Comparison of ENCODE assay signal across 33 cellular contexts in the genomic region with DNA sequence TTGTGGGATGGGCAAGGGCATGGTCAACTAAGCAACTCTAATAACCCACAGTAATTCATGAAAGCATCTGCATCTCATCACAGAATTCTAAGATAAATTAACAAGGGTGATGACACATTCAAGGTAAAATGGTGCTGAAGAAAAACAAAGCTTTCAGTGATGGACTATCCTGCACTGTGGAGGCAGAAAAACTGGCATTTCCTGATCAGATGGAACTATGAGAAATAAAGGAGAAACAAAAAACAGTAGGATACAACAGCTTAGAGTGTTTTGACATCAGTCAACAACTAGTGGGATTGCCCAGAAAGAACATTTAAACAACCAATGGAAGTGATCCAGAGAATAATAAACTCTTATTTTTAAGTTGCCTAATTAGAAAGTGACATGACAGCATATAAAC.
"Had no signal": no experiment of that assay in that cellular context is flagged by ENCODE, and none has a peak within 500 bp of the region (broad histone marks: within the 10 kb centered on the region; RNA-seq: fewer than 3 reads in every experiment).

No MANE protein-coding gene starts in this region.

- H3K4me3 ChIP-seq: MG63 had no signal

- DNase-seq: Karpas-422, Kasumi-1, KG1, MG63, MM.1S, MV-4-11, NCI-H1048, NCI-H1092, NCI-H1092 treated with DMSO at 0.1 percent for 48 hours, NCI-H1105, NCI-H1105 treated with DMSO at 0.1 percent for 48 hours, NCI-H1417, NCI-H1417 treated with DMSO at 0.1 percent for 48 hours, NCI-H1436, NCI-H1436 treated with DMSO at 0.1 percent for 48 hours, NCI-H146, NCI-H1694, NCI-H1694 treated with DMSO at 0.1 percent for 48 hours, NCI-H187, NCI-H187 treated with DMSO at 0.1 percent for 48 hours, NCI-H1930, NCI-H2029, NCI-H2029 treated with DMSO at 0.1 percent for 48 hours, NCI-H2081, NCI-H2081 treated with DMSO at 0.1 percent for 48 hours, NCI-H2107, NCI-H2171, NCI-H2171 treated with DMSO at 0.1 percent for 48 hours, NCI-H2227 treated with DMSO at 0.1 percent for 48 hours, NCI-H226, NCI-H345, NCI-H446, NCI-H446 treated with DMSO at 0.1 percent for 48 hours had no signal
